In the genomic region with DNA sequence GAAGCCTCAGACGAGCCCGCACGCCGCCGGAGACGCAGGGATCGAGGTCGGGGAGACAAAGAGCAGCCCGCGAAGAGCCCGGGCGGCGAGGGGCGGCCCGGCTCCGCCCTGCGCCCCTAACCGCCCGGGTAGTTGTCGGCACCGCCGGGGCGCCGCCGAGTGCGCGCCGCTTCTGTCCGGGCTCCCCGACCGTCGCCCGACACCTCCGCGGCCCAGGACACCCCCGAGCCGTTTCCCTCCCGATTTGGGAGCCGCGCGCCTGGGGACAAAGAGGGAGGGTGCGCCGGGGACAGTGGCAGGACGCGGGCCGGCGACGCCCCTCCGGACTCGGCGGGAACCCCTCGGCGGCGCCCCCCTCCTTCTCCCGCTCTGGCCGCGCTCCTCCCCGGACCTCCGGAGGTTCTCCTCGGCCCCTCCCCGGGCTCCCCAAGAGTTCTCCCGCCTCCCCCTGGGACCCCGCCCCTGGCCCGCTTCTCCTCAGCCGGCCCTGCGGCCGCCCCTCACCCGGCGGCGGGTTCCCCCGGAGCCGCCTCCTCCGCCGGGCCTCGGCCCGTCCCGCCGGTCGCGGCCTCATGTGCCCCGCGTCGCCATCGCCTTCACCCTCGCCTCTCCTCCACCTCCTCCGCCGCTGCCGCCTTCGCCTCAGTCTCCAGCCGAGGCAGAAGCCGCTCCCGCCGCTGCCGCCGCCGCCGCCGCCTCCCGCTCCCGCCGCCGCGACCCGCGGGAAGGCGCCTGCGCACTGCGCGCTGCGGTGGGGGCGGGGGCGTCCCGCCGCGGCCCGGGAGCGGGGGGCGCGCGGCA, we compare ENCODE assay signal across 7 cellular contexts. TPM values are rescaled to one million over a fixed set of nuclear protein-coding genes. Genes with fewer than 3 reads are reported as not detected.
DNase-seq lines count a peak whose midpoint lies in the region; ATAC-seq and TF ChIP-seq lines count a peak whose summit lies in the region.

GJC1 (minus strand) TSS at position 730 of the 801 bp plus-strand sequence. CDS start 24,470 bp downstream, outside the sequence.

- H3K36me3 ChIP-seq in hepatocyte (replicated peaks; ENCODE audit: insufficient read depth, low read depth), result no peaks in the 10 kb centered on the region
- no peaks in the 10 kb centered on the region for H3K36me3 ChIP-seq in gastrocnemius medialis

- H3K9me3 Mint-ChIP-seq in activated naive CD8-positive, alpha-beta T cell treated with anti-CD3 and anti-CD28 coated beads, Interleukin-2, amount 50 U/mL, for 24 hours, result no peaks in the 10 kb centered on the region

- TF ChIP-seq POLR2A in gastrocnemius medialis (IDR thresholded peaks at IDR 0.05), result no peak

- H3K4me3 ChIP-seq in hepatocyte, result peak within 1 kb of the TSS; percentile 56
- peak within 1 kb of the TSS; percentile 48 to 56 (median 52) for H3K4me3 ChIP-seq in gastrocnemius medialis

- peaks cover 62% of the 10 kb centered on the region for H3K27me3 Mint-ChIP-seq in activated naive CD8-positive, alpha-beta T cell treated with anti-CD3 and anti-CD28 coated beads, Interleukin-2, amount 50 U/mL, for 24 hours

- H3K27me3 ChIP-seq in hepatocyte (peaks cover 12% of the 10 kb centered on the region), gastrocnemius medialis (peaks cover 60 to 78% (median 72%) of the 10 kb centered on the region in 3 donors)

- intact Hi-C loops in gastrocnemius medialis (cut with DNase I; ENCODE audit: low total_unique reads), result no loop called here

- peaks cover 15% of the 10 kb centered on the region for H3K4me1 Mint-ChIP-seq in activated naive CD8-positive, alpha-beta T cell treated with anti-CD3 and anti-CD28 coated beads, Interleukin-2, amount 50 U/mL, for 24 hours

- TF ChIP-seq CTCF in GM13977 (IDR thresholded peaks at IDR 0.05; ENCODE audit: extremely low read depth, insufficient read depth, missing control alignments) (no peak), hepatocyte (IDR thresholded peaks at IDR 0.05; ENCODE audit: poor library complexity) (no peak), gastrocnemius medialis (IDR thresholded peaks at IDR 0.05 in 4 of 5, conservative IDR thresholded peaks at IDR 0.05 in 1 of 5) (no peak)

- peak; percentile 66 for DNase-seq in GM13977 (ENCODE audit: low spot score)
- peak; percentile 43 for DNase-seq in NCI-H510A (lab: John Stamatoyannopoulos, UW)
- peak; percentile 38 for DNase-seq in activated naive CD8-positive, alpha-beta T cell treated with anti-CD3 and anti-CD28 coated beads, Interleukin-2, amount 50 U/mL, for 24 hours
- peak; percentile 69 for DNase-seq in hepatocyte (ENCODE audit: low spot score)
- DNase-seq in gastrocnemius medialis, result no peak
- no peak for DNase-seq in central memory CD4-positive, alpha-beta T cell

- H3K27ac Mint-ChIP-seq in activated naive CD8-positive, alpha-beta T cell treated with anti-CD3 and anti-CD28 coated beads, Interleukin-2, amount 50 U/mL, for 24 hours, result peak within 1 kb of the TSS; percentile 52

- H3K9me3 ChIP-seq in hepatocyte (ENCODE audit: low read depth) (no peaks in the 10 kb centered on the region), gastrocnemius medialis (no peaks in the 10 kb centered on the region)

- no peaks in the 10 kb centered on the region for H3K36me3 Mint-ChIP-seq in activated naive CD8-positive, alpha-beta T cell treated with anti-CD3 and anti-CD28 coated beads, Interleukin-2, amount 50 U/mL, for 24 hours (ENCODE audit: low read depth)

- peak within 1 kb of the TSS; percentile 78 for H3K27ac ChIP-seq in hepatocyte
- H3K27ac ChIP-seq in gastrocnemius medialis, result peak within 1 kb of the TSS; percentile 50 to 66 (median 54)

- H3K9me2 ChIP-seq in hepatocyte (replicated peaks; ENCODE audit: insufficient read depth), result no peaks in the 10 kb centered on the region

- in situ Hi-C loops in GM13977 (cut with MboI; ENCODE audit: low pct_unique_long_range_greater_than_20kb, low sequenced_read_pairs, unreplicated experiment) (no loop called here), gastrocnemius medialis (cut with MboI; ENCODE audit: low sequenced_read_pairs in 4 of 4) (no loop called here)

- H3K4me3 Mint-ChIP-seq in activated naive CD8-positive, alpha-beta T cell treated with anti-CD3 and anti-CD28 coated beads, Interleukin-2, amount 50 U/mL, for 24 hours, result peak within 1 kb of the TSS; percentile 76

- WGBS in hepatocyte (ENCODE audit: low lambda C conversion rate, missing lambda C conversion rate), result 1% methylated on average over 57 of the region's 120 CpGs

- peaks cover 45% of the 10 kb centered on the region for H3K79me2 ChIP-seq in hepatocyte

- peak within 1 kb of the TSS; percentile 91 for H2AFZ ChIP-seq in hepatocyte

- H3K4me2 ChIP-seq in hepatocyte, result peak within 1 kb of the TSS; percentile 95

- H3K4me1 ChIP-seq in hepatocyte (ENCODE audit: insufficient read depth) (peaks cover 6% of the 10 kb centered on the region), gastrocnemius medialis (peaks cover 0 to 7% of the 10 kb centered on the region in 2 donors)

- peak; percentile 38 for ATAC-seq in activated naive CD8-positive, alpha-beta T cell treated with anti-CD3 and anti-CD28 coated beads, Interleukin-2, amount 50 U/mL, for 24 hours
- ATAC-seq in gastrocnemius medialis (no peak), HG03432 (IDR thresholded peaks at IDR 0.05; ENCODE audit: unreplicated experiment) (no peak)

- H4K20me1 ChIP-seq in hepatocyte (ENCODE audit: insufficient read depth, poor library complexity, severe bottlenecking), result peaks cover 12% of the 10 kb centered on the region

RNA-seq across cellular contexts. Expression of gene GJC1, which starts in this region (rescaled TPM):
- total RNA-seq in hepatocyte, result 9.2 and 11.4 TPM in 2 replicates
- 6.3 and 7.5 TPM in 2 replicates for polyA plus RNA-seq in hepatocyte
- total RNA-seq in gastrocnemius medialis, result 1 to 10 TPM; 2.1 to 9.2 (median 4.6) TPM

Comparison
In these comparisons a context has a peak if more than half of its experiments do, and no peak if none do; other contexts are left out.
1. DNase-seq: peak in GM13977 (single experiment), NCI-H510A (single experiment), activated naive CD8-positive, alpha-beta T cell treated with anti-CD3 and anti-CD28 coated beads, Interleukin-2, amount 50 U/mL, for 24 hours (single experiment) and hepatocyte (single experiment); none in gastrocnemius medialis (0 of 2) and central memory CD4-positive, alpha-beta T cell (single experiment).